ENCODE assay signal across 16 cellular contexts in genomic region chr1:11484321-11484655, GRCh38. TPM values are rescaled to one million over a fixed set of nuclear protein-coding genes. Genes with fewer than 3 reads are reported as not detected.
DNase-seq lines count a peak whose midpoint lies in the region; ATAC-seq and TF ChIP-seq lines count a peak whose summit lies in the region.
"Had no signal": no experiment of that assay in that cellular context is flagged by ENCODE, and none has a peak within 500 bp of the region (broad histone marks: within the 10 kb centered on the region; RNA-seq: fewer than 3 reads in every experiment).

No MANE protein-coding gene starts in this region.

- 28% methylated on average over 7 of the region's 7 CpGs for WGBS in prostate gland

- peak; percentile 50 for DNase-seq in NCI-H345 (lab: John Stamatoyannopoulos, UW)
- DNase-seq in NCI-H345 treated with DMSO at 0.1 percent for 48 hours (lab: John Stamatoyannopoulos, UW; ENCODE audit: unreplicated experiment) = no peak
- DNase-seq in DMS79 (lab: John Stamatoyannopoulos, UW) = peak; percentile 80
- peak; percentile 34 for DNase-seq in cerebellar cortex (ENCODE audit: low spot score)
- DNase-seq in superior temporal gyrus (ENCODE audit: extremely low spot score) = no peak
- DNase-seq in prostate gland (ENCODE audit: low spot score) = no peak
- DNase-seq: Calu3; CD4-positive, CD25-positive, alpha-beta regulatory T cell; HFFc6; MM.1S; NCI-H187 treated with DMSO at 0.1 percent for 48 hours; Peyer's patch had no signal

- no peaks in the 10 kb centered on the region for H3K79me2 ChIP-seq in parathyroid adenoma

- no peak overlapping the region for H3K9ac ChIP-seq in parathyroid adenoma
- H3K9ac ChIP-seq: KMS-11 had no signal

- H3K27me3 ChIP-seq in parathyroid adenoma (ENCODE audit: control insufficient read depth, insufficient read depth, low read length) = no peaks in the 10 kb centered on the region
- peaks cover 5% of the 10 kb centered on the region for H3K27me3 ChIP-seq in prostate gland (replicated peaks; ENCODE audit: insufficient read depth)

- H3K27ac ChIP-seq in parathyroid adenoma (peak overlapping the region; percentile 72), prostate gland (no peak overlapping the region)
- H3K27ac ChIP-seq: A549, KMS-11, Peyer's patch had no signal

- no peak for TF ChIP-seq CTCF in parathyroid adenoma (IDR thresholded peaks at IDR 0.05)
- TF ChIP-seq CTCF in prostate gland (IDR thresholded peaks at IDR 0.05) = no peak

- intact Hi-C loops in prostate gland (cut with DNase I) = no loop called here

- H3K9me3 ChIP-seq in parathyroid adenoma (ENCODE audit: control insufficient read depth, low read length) (no peaks in the 10 kb centered on the region), prostate gland (no peaks in the 10 kb centered on the region)
- H3K9me3 ChIP-seq: A549, Peyer's patch had no signal

- no peak for TF ChIP-seq POLR2A in prostate gland (IDR thresholded peaks at IDR 0.05)

- no peak for ATAC-seq in GM21717 (IDR thresholded peaks at IDR 0.05; ENCODE audit: unreplicated experiment)
- ATAC-seq: A549 had no signal

- no peak overlapping the region for H3K4me2 ChIP-seq in parathyroid adenoma (ENCODE audit: low read length)
- H3K4me2 ChIP-seq: A549, KMS-11 had no signal

- H2AFZ ChIP-seq in parathyroid adenoma = peak overlapping the region; percentile 38

- H3K4me3 ChIP-seq in parathyroid adenoma (ENCODE audit: low read depth, low read length) (no peak overlapping the region), prostate gland (no peak overlapping the region)
- H3K4me3 ChIP-seq: A549, Peyer's patch had no signal

- H3K36me3 ChIP-seq in parathyroid adenoma (ENCODE audit: control insufficient read depth, insufficient read depth, low read length) = no peaks in the 10 kb centered on the region
- no peaks in the 10 kb centered on the region for H3K36me3 ChIP-seq in prostate gland
- H3K36me3 ChIP-seq: Peyer's patch had no signal

- H3K4me1 ChIP-seq in parathyroid adenoma (peaks cover 16% of the 10 kb centered on the region), prostate gland (replicated peaks) (no peaks in the 10 kb centered on the region)

RNA-seq across cellular contexts. Expression of gene DISP3, which starts 5.3 kb away (rescaled TPM):
- 1 to 10 TPM in 1 of 2 donors, under 1 TPM in 1; 0.80 to 1.7 TPM for total RNA-seq in prostate gland
- total RNA-seq: HFFc6 had no signal

Comparison
In these comparisons a context has a peak if more than half of its experiments do, and no peak if none do; other contexts are left out.
1. DNase-seq: peak in NCI-H345 (single experiment), DMS79 (single experiment) and cerebellar cortex (single experiment); none in NCI-H345 treated with DMSO at 0.1 percent for 48 hours (single experiment), superior temporal gyrus (single experiment) and prostate gland (single experiment).